Comparison of ENCODE assay signal across 40 cellular contexts in genomic region chr20:17715075-17715474, GRCh38. TPM values are rescaled to one million over a fixed set of nuclear protein-coding genes. Genes with fewer than 3 reads are reported as not detected.
"Had no signal": no experiment of that assay in that cellular context is flagged by ENCODE, and none has a peak within 500 bp of the region (broad histone marks: within the 10 kb centered on the region; RNA-seq: fewer than 3 reads in every experiment).

No MANE protein-coding gene starts in this region.

- ATAC-seq: activated CD8-positive, alpha-beta T cell treated with anti-CD3 and anti-CD28 coated beads for 36 hours; activated naive CD4-positive, alpha-beta T cell treated with anti-CD3 and anti-CD28 coated beads, Interleukin-2, amount 50 U/mL, for 72 hours; activated T-cell treated with anti-CD3 and anti-CD28 coated beads, Interleukin-2, amount 50 U/mL, for 4 hours; activated T-cell treated with anti-CD3 and anti-CD28 coated beads, Interleukin-2, amount 50 U/mL, for 72 hours; activated T-helper 17 cell treated with anti-CD3 and anti-CD28 coated beads, Interleukin-2, amount 50 U/mL, for 72 hours had no signal

- FAIRE-seq: astrocyte, bronchial epithelial cell, TTC549 had no signal

- H3K9me3 ChIP-seq: adrenal gland had no signal

- DNase-seq: activated B cell treated with CpG ODN at 0.5 μM for 24 hours; activated CD4-positive, alpha-beta memory T cell treated with anti-CD3 and anti-CD28 coated beads for 36 hours; activated CD4-positive, alpha-beta T cell treated with anti-CD3 and anti-CD28 coated beads for 4 hours; activated CD4-positive, alpha-beta T cell treated with anti-CD3 and anti-CD28 coated beads, Interleukin-2, amount 10 ng/mL, durations not matched to agents 24 days and 14 days; activated CD4-positive, alpha-beta T cell treated with anti-CD3 and anti-CD28 coated beads, Interleukin-2, amount 50 U/mL, for 1 hour; activated CD4-positive, alpha-beta T cell treated with anti-CD3 and anti-CD28 coated beads, Interleukin-2, amount 50 U/mL, for 4 hours; activated CD4-positive, CD25-positive, alpha-beta regulatory T cell treated with anti-CD3 and anti-CD28 coated beads, Interleukin-2, amount 50 U/mL, for 72 hours; activated CD8-positive, alpha-beta memory T cell treated with anti-CD3 and anti-CD28 coated beads, Interleukin-2, amount 50 U/mL, for 4 hours; activated CD8-positive, alpha-beta T cell treated with anti-CD3 and anti-CD28 coated beads for 36 hours; activated effector memory CD4-positive, alpha-beta T cell treated with anti-CD3 and anti-CD28 coated beads, Interleukin-2, amount 50 U/mL, for 16 hours; activated gamma-delta T cell treated with Interleukin-2 at 50 U/mL for 16 hours; activated naive CD4-positive, alpha-beta T cell; activated naive CD4-positive, alpha-beta T cell treated with anti-CD3 and anti-CD28 coated beads for 36 hours; activated naive CD4-positive, alpha-beta T cell treated with anti-CD3 and anti-CD28 coated beads, Interleukin-2, amount 50 U/mL, for 16 hours; activated naive CD8-positive, alpha-beta T cell treated with anti-CD3 and anti-CD28 coated beads for 36 hours; activated T-cell treated with anti-CD3 and anti-CD28 coated beads for 4 hours; activated T-cell treated with anti-CD3 and anti-CD28 coated beads, Interleukin-2, amount 50 U/mL, for 1 hour; activated T-cell treated with anti-CD3 and anti-CD28 coated beads, Interleukin-2, amount 50 U/mL, for 4 hours; activated T-cell treated with anti-CD3 and anti-CD28 coated beads, Interleukin-2, amount 50 U/mL, for 72 hours; adrenal gland; amniotic stem cell; aorta; caudate nucleus; cerebellar nuclear complex; T-helper 1 cell; T-helper 2 cell; T-helper 9 cell had no signal

- H3K27me3 Mint-ChIP-seq: activated CD4-positive, alpha-beta memory T cell treated with anti-CD3 and anti-CD28 coated beads for 36 hours; activated CD8-positive, alpha-beta T cell treated with anti-CD3 and anti-CD28 coated beads for 36 hours; activated naive CD8-positive, alpha-beta T cell treated with anti-CD3 and anti-CD28 coated beads for 36 hours had no signal

- H3K27me3 ChIP-seq: adrenal gland, cardiac muscle cell had no signal

- H3K9me3 Mint-ChIP-seq: activated B cell treated with CpG ODN at 0.5 μM for 24 hours; activated CD4-positive, alpha-beta memory T cell treated with anti-CD3 and anti-CD28 coated beads for 36 hours; activated CD4-positive, alpha-beta T cell treated with anti-CD3 and anti-CD28 coated beads, Interleukin-2, amount 10 ng/mL, durations not matched to agents 24 days and 14 days; activated CD8-positive, alpha-beta T cell treated with anti-CD3 and anti-CD28 coated beads for 36 hours; activated naive CD4-positive, alpha-beta T cell treated with anti-CD3 and anti-CD28 coated beads for 36 hours; activated naive CD4-positive, alpha-beta T cell treated with anti-CD3 and anti-CD28 coated beads, Interleukin-2, amount 50 U/mL, for 72 hours; activated naive CD8-positive, alpha-beta T cell treated with anti-CD3 and anti-CD28 coated beads for 36 hours; activated T-cell treated with anti-CD3 and anti-CD28 coated beads, Interleukin-2, amount 50 U/mL, for 4 hours; activated T-cell treated with anti-CD3 and anti-CD28 coated beads, Interleukin-2, amount 50 U/mL, for 72 hours; activated T-helper 1 cell treated with anti-CD3 and anti-CD28 coated beads, Interleukin-12 subunit alpha, Interleukin-12 subunit beta, Interleukin-2, Interleukin-4 antibody, amounts not matched to agents 30 ng/mL and 10 ng/mL and 1 ng/mL, durations not matched to agents 14 hours and 24 hours and 36 hours; activated T-helper 17 cell treated with anti-CD3 and anti-CD28 coated beads, Interleukin-2, amount 50 U/mL, for 72 hours; brain; central memory CD8-positive, alpha-beta T cell; T-helper 1 cell treated with Interleukin-12 subunit alpha and Interleukin-12 subunit beta and Interleukin-4 antibody, amounts not matched to agents 30 μg/mL and 1 μg/mL, for 36 hours; T-helper 2 cell treated with Interferon-gamma antibody and Interleukin-4, amounts not matched to agents 5 μg/mL and 100 μg/mL, for 36 hours had no signal

- H3K27ac ChIP-seq: adrenal gland, cardiac muscle cell, VCaP had no signal

- H3K4me3 Mint-ChIP-seq: activated B cell treated with CpG ODN at 0.5 μM for 24 hours; activated CD4-positive, alpha-beta memory T cell treated with anti-CD3 and anti-CD28 coated beads for 36 hours; activated CD4-positive, alpha-beta T cell treated with anti-CD3 and anti-CD28 coated beads, Interleukin-2, amount 10 ng/mL, durations not matched to agents 24 days and 14 days; activated CD8-positive, alpha-beta T cell treated with anti-CD3 and anti-CD28 coated beads for 36 hours; activated naive CD4-positive, alpha-beta T cell treated with anti-CD3 and anti-CD28 coated beads for 36 hours; activated naive CD8-positive, alpha-beta T cell treated with anti-CD3 and anti-CD28 coated beads for 36 hours; activated T-cell treated with anti-CD3 and anti-CD28 coated beads, Interleukin-2, amount 50 U/mL, for 4 hours; activated T-cell treated with anti-CD3 and anti-CD28 coated beads, Interleukin-2, amount 50 U/mL, for 72 hours; activated T-helper 1 cell treated with anti-CD3 and anti-CD28 coated beads, Interleukin-12 subunit alpha, Interleukin-12 subunit beta, Interleukin-2, Interleukin-4 antibody, amounts not matched to agents 30 ng/mL and 10 ng/mL and 1 ng/mL, durations not matched to agents 14 hours and 24 hours and 36 hours; activated T-helper 17 cell treated with anti-CD3 and anti-CD28 coated beads, Interleukin-2, amount 50 U/mL, for 72 hours; brain; central memory CD8-positive, alpha-beta T cell; T-helper 1 cell treated with Interleukin-12 subunit alpha and Interleukin-12 subunit beta and Interleukin-4 antibody, amounts not matched to agents 30 μg/mL and 1 μg/mL, for 36 hours; T-helper 2 cell treated with Interferon-gamma antibody and Interleukin-4, amounts not matched to agents 5 μg/mL and 100 μg/mL, for 36 hours had no signal

- H3K4me3 ChIP-seq: adrenal gland, cardiac muscle cell had no signal

- H3K4me1 ChIP-seq: adrenal gland had no signal

- H3K27ac Mint-ChIP-seq: activated B cell treated with CpG ODN at 0.5 μM for 24 hours; activated CD4-positive, alpha-beta memory T cell treated with anti-CD3 and anti-CD28 coated beads for 36 hours; activated CD4-positive, alpha-beta T cell treated with anti-CD3 and anti-CD28 coated beads, Interleukin-2, amount 10 ng/mL, durations not matched to agents 24 days and 14 days; activated CD8-positive, alpha-beta T cell treated with anti-CD3 and anti-CD28 coated beads for 36 hours; activated naive CD4-positive, alpha-beta T cell treated with anti-CD3 and anti-CD28 coated beads for 36 hours; activated naive CD4-positive, alpha-beta T cell treated with anti-CD3 and anti-CD28 coated beads, Interleukin-2, amount 50 U/mL, for 72 hours; activated naive CD8-positive, alpha-beta T cell treated with anti-CD3 and anti-CD28 coated beads for 36 hours; activated T-cell treated with anti-CD3 and anti-CD28 coated beads, Interleukin-2, amount 50 U/mL, for 72 hours; activated T-helper 1 cell treated with anti-CD3 and anti-CD28 coated beads, Interleukin-12 subunit alpha, Interleukin-12 subunit beta, Interleukin-2, Interleukin-4 antibody, amounts not matched to agents 30 ng/mL and 10 ng/mL and 1 ng/mL, durations not matched to agents 14 hours and 24 hours and 36 hours; activated T-helper 17 cell treated with anti-CD3 and anti-CD28 coated beads, Interleukin-2, amount 50 U/mL, for 72 hours; T-helper 1 cell treated with Interleukin-12 subunit alpha and Interleukin-12 subunit beta and Interleukin-4 antibody, amounts not matched to agents 30 μg/mL and 1 μg/mL, for 36 hours; T-helper 2 cell treated with Interferon-gamma antibody and Interleukin-4, amounts not matched to agents 5 μg/mL and 100 μg/mL, for 36 hours had no signal

- H3K36me3 ChIP-seq: adrenal gland, cardiac muscle cell had no signal

- H3K36me3 Mint-ChIP-seq: activated CD4-positive, alpha-beta memory T cell treated with anti-CD3 and anti-CD28 coated beads for 36 hours; activated naive CD4-positive, alpha-beta T cell treated with anti-CD3 and anti-CD28 coated beads, Interleukin-2, amount 50 U/mL, for 72 hours; activated naive CD8-positive, alpha-beta T cell treated with anti-CD3 and anti-CD28 coated beads for 36 hours; brain had no signal

- H3K4me1 Mint-ChIP-seq: activated B cell treated with CpG ODN at 0.5 μM for 24 hours; activated CD4-positive, alpha-beta T cell treated with anti-CD3 and anti-CD28 coated beads, Interleukin-2, amount 10 ng/mL, durations not matched to agents 24 days and 14 days; activated naive CD8-positive, alpha-beta T cell treated with anti-CD3 and anti-CD28 coated beads for 36 hours; activated T-helper 17 cell treated with anti-CD3 and anti-CD28 coated beads, Interleukin-2, amount 50 U/mL, for 72 hours; central memory CD8-positive, alpha-beta T cell had no signal

RNA-seq across cellular contexts. Expression of gene BANF2, which starts 15.3 kb away (rescaled TPM):
- total RNA-seq: activated B cell treated with CpG ODN at 0.5 μM for 24 hours; activated CD4-positive, alpha-beta memory T cell treated with anti-CD3 and anti-CD28 coated beads for 36 hours; activated CD4-positive, alpha-beta T cell treated with anti-CD3 and anti-CD28 coated beads, Interleukin-2, amount 10 ng/mL, durations not matched to agents 24 days and 14 days; activated CD8-positive, alpha-beta memory T cell treated with anti-CD3 and anti-CD28 coated beads for 36 hours; activated CD8-positive, alpha-beta T cell treated with anti-CD3 and anti-CD28 coated beads for 36 hours; activated naive CD4-positive, alpha-beta T cell treated with anti-CD3 and anti-CD28 coated beads for 36 hours; activated naive CD4-positive, alpha-beta T cell treated with anti-CD3 and anti-CD28 coated beads, Interleukin-2, amount 50 U/mL, for 72 hours; activated naive CD8-positive, alpha-beta T cell treated with anti-CD3 and anti-CD28 coated beads for 36 hours; activated T-cell treated with anti-CD3 and anti-CD28 coated beads, Interleukin-2, amount 50 U/mL, for 4 hours; activated T-cell treated with anti-CD3 and anti-CD28 coated beads, Interleukin-2, amount 50 U/mL, for 72 hours; activated T-helper 1 cell treated with anti-CD3 and anti-CD28 coated beads, Interleukin-12 subunit alpha, Interleukin-12 subunit beta, Interleukin-2, Interleukin-4 antibody, amounts not matched to agents 30 ng/mL and 10 ng/mL and 1 ng/mL, durations not matched to agents 14 hours and 24 hours and 36 hours; activated T-helper 17 cell treated with anti-CD3 and anti-CD28 coated beads, Interleukin-2, amount 50 U/mL, for 72 hours; adrenal gland; aorta; astrocyte; bronchial epithelial cell; cardiac muscle cell had no signal
- polyA plus RNA-seq: adrenal gland, aorta, cardiac muscle cell had no signal
